ENCODE assay signal across 8 cellular contexts in genomic region chr6:32968093-32968769, GRCh38.
DNase-seq lines count a peak whose midpoint lies in the region; ATAC-seq lines count a peak whose summit lies in the region.

Gene BRD2, plus strand, starts transcription at chr6:32968594. Its CDS starts 4,305 bp downstream, at chr6:32972899.

- peak within 1 kb of the TSS; percentile 99 for H3K27ac Mint-ChIP-seq in central memory CD8-positive, alpha-beta T cell (ENCODE audit: low read depth)

- peak; percentile 30 for ATAC-seq in HG03159 (IDR thresholded peaks at IDR 0.05; ENCODE audit: unreplicated experiment)
- peak; percentile 32 to 36 for ATAC-seq in activated CD4-positive, CD25-positive, alpha-beta regulatory T cell treated with anti-CD3 and anti-CD28 coated beads, Interleukin-2, amount 50 U/mL, for 24 hours
- peak; percentile 41 for ATAC-seq in central memory CD8-positive, alpha-beta T cell (replicated peaks; ENCODE audit: extremely low read depth, poor library complexity, severe bottlenecking)

- peaks cover 66% of the 10 kb centered on the region for H3K4me1 Mint-ChIP-seq in central memory CD8-positive, alpha-beta T cell

- H3K4me3 Mint-ChIP-seq in central memory CD8-positive, alpha-beta T cell = peak within 1 kb of the TSS; percentile 97

- H3K27me3 Mint-ChIP-seq in central memory CD8-positive, alpha-beta T cell = no peaks in the 10 kb centered on the region

- H3K36me3 Mint-ChIP-seq in central memory CD8-positive, alpha-beta T cell (ENCODE audit: insufficient read depth) = peaks cover 47% of the 10 kb centered on the region

- peak; percentile 98 for DNase-seq in NK-92 treated with Interleukin-12 subunit alpha and Interleukin-12 subunit beta, amount 100 ng/mL, for 24 hours (lab: John Stamatoyannopoulos, UW)
- DNase-seq in NK-92 (lab: John Stamatoyannopoulos, UW; ENCODE audit: unreplicated experiment) = no peak
- peak; percentile 94 for DNase-seq in NCI-H345 treated with DMSO at 0.1 percent for 48 hours (lab: John Stamatoyannopoulos, UW; ENCODE audit: unreplicated experiment)
- DNase-seq in central memory CD8-positive, alpha-beta T cell (ENCODE audit: low spot score in 2 of 2) = peak; percentile 95
- DNase-seq in islet precursor cell = peak; percentile 98
- peak; percentile 93 for DNase-seq in stimulated activated CD4-positive, alpha-beta T cell treated with anti-CD3 and anti-CD28 coated beads, Interleukin-12 subunit alpha, Interleukin-12 subunit beta, amount 100 ng/mL, for 4 hours

- no peaks in the 10 kb centered on the region for H3K9me3 Mint-ChIP-seq in central memory CD8-positive, alpha-beta T cell
